ENCODE assay signal across 1 cellular context in genomic region chr16:24617502-24617901, GRCh38.
A peak's percentile ranks its signal among the peaks of the same experiment; 100 is the strongest.
TF ChIP-seq lines count a peak whose summit lies in the region.

No MANE protein-coding gene starts in this region.

TF ChIP-seq in K562, 482 proteins besides CTCF, POLR2A, EP300 and RAD21:
- TF ChIP-seq MBD1 (CRISPR knock-in tag; IDR thresholded peaks at IDR 0.05) (no peak), RERE (CRISPR knock-in tag; IDR thresholded peaks at IDR 0.05; ENCODE audit: borderline replicate concordance) (no peak), BCOR (IDR thresholded peaks at IDR 0.05) (peak; percentile 60), RBM25 (IDR thresholded peaks at IDR 0.05; ENCODE audit: low read depth, low read length, severe bottlenecking) (peak; percentile 96)
